ENCODE assay signal across 20 cellular contexts in the genomic region with DNA sequence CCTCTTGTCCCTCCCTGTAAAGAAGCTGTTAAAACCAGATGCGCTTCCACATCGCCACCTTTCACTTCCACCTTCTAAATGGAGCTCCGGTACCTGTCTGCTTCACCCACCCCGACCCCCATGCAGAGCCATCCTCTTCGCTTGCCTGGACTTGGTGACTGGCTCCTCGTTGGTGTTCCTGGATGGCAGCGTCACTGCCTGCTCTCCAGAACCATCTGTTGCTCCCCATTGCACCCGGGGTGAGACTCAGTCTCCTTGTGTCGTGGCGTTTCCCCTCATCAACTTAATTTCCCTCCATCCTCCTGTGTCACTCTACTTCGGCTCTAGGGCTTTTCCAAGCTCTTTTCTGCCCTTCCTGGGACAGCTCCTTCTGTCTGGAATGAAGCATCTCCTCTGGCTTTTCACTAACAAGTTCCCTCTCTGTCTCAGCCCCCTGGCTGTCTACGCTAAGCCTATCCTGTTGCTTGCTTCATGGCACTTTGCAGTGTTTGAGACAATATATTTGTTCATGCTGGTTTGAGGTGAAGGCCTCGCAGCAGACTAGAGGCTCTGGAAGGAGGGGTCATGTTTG.
"Had no signal": no experiment of that assay in that cellular context is flagged by ENCODE, and none has a peak within 500 bp of the region (broad histone marks: within the 10 kb centered on the region; RNA-seq: fewer than 3 reads in every experiment).

No MANE protein-coding gene starts in this region.

- DNase-seq: activated CD4-positive, alpha-beta T cell treated with anti-CD3 and anti-CD28 coated beads for 4 hours; activated CD8-positive, alpha-beta memory T cell treated with anti-CD3 and anti-CD28 coated beads, Interleukin-2, amount 50 U/mL, for 48 hours; activated CD8-positive, alpha-beta T cell treated with anti-CD3 and anti-CD28 coated beads, Interleukin-2, amount 10 ng/mL, durations not matched to agents 7 days and 5 days; activated gamma-delta T cell treated with Interleukin-2 at 50 U/mL for 16 hours; caudate nucleus; effector memory CD8-positive, alpha-beta T cell; gastrocnemius medialis; islet precursor cell; small intestine; stimulated activated naive B cell treated with anti-CD40 and anti-IgM and Interleukin-4, amounts not matched to agents 10 μg/mL and 1 μg/mL and 100 μg/mL, for 72 hours; SW 1271; T1000 had no signal

- H3K4me3 ChIP-seq: gastrocnemius medialis, SJSA1 had no signal

- H3K4me3 Mint-ChIP-seq: activated CD8-positive, alpha-beta T cell treated with anti-CD3 and anti-CD28 coated beads, Interleukin-2, amount 10 ng/mL, durations not matched to agents 7 days and 5 days; dendritic cell treated with granulocyte-macrophage colony-stimulating factor and Interleukin-4, amounts not matched to agents 40 ng/mL and 50 ng/mL, for 4 days; effector memory CD8-positive, alpha-beta T cell; neural crest cell; stimulated activated naive B cell treated with anti-CD40 and anti-IgM and Interleukin-4, amounts not matched to agents 10 μg/mL and 1 μg/mL and 100 μg/mL, for 72 hours; type B pancreatic cell had no signal

- H3K27me3 ChIP-seq: gastrocnemius medialis, SJSA1 had no signal

- H3K27ac ChIP-seq: epithelial cell of prostate, parathyroid adenoma, SJSA1, VCaP had no signal

- H3K9ac ChIP-seq: parathyroid adenoma had no signal

- H2AFZ ChIP-seq: parathyroid adenoma had no signal

- H3K4me1 ChIP-seq: parathyroid adenoma had no signal

- ATAC-seq: activated CD8-positive, alpha-beta T cell treated with anti-CD3 and anti-CD28 coated beads, Interleukin-2, amount 10 ng/mL, durations not matched to agents 7 days and 5 days; effector memory CD8-positive, alpha-beta T cell; gastrocnemius medialis; left lobe of liver; stimulated activated naive B cell treated with anti-CD40 and anti-IgM and Interleukin-4, amounts not matched to agents 10 μg/mL and 1 μg/mL and 100 μg/mL, for 72 hours had no signal

- H3K27ac Mint-ChIP-seq: activated CD8-positive, alpha-beta T cell treated with anti-CD3 and anti-CD28 coated beads, Interleukin-2, amount 10 ng/mL, durations not matched to agents 7 days and 5 days; dendritic cell treated with granulocyte-macrophage colony-stimulating factor and Interleukin-4, amounts not matched to agents 40 ng/mL and 50 ng/mL, for 4 days; stimulated activated naive B cell treated with anti-CD40 and anti-IgM and Interleukin-4, amounts not matched to agents 10 μg/mL and 1 μg/mL and 100 μg/mL, for 72 hours; type B pancreatic cell had no signal

- H3K9me3 ChIP-seq: gastrocnemius medialis, SJSA1 had no signal

- H3K9me3 Mint-ChIP-seq: dendritic cell treated with granulocyte-macrophage colony-stimulating factor and Interleukin-4, amounts not matched to agents 40 ng/mL and 50 ng/mL, for 4 days; effector memory CD8-positive, alpha-beta T cell; neural crest cell; stimulated activated naive B cell treated with anti-CD40 and anti-IgM and Interleukin-4, amounts not matched to agents 10 μg/mL and 1 μg/mL and 100 μg/mL, for 72 hours; type B pancreatic cell had no signal

- H3K27me3 Mint-ChIP-seq: dendritic cell treated with granulocyte-macrophage colony-stimulating factor and Interleukin-4, amounts not matched to agents 40 ng/mL and 50 ng/mL, for 4 days; effector memory CD8-positive, alpha-beta T cell; stimulated activated naive B cell treated with anti-CD40 and anti-IgM and Interleukin-4, amounts not matched to agents 10 μg/mL and 1 μg/mL and 100 μg/mL, for 72 hours; type B pancreatic cell had no signal
